In genomic region chr4:89306486-89307184, GRCh38 we compare ENCODE assay signal across 8 cellular contexts. TPM values are rescaled to one million over a fixed set of nuclear protein-coding genes. Genes with fewer than 3 reads are reported as not detected.
A peak's percentile ranks its signal among the peaks of the same experiment; 100 is the strongest.
DNase-seq lines count a peak whose midpoint lies in the region; ATAC-seq and TF ChIP-seq lines count a peak whose summit lies in the region.

No MANE protein-coding gene starts in this region.

- no peak for TF ChIP-seq EP300 in ovary (IDR thresholded peaks at IDR 0.05)

- H3K27ac ChIP-seq in DND-41 (ENCODE audit: low read length) (no peak overlapping the region), endodermal cell (ENCODE audit: low read depth, low read length) (no peak overlapping the region), ovary (no peak overlapping the region)

- no peak for TF ChIP-seq POLR2A in ovary (IDR thresholded peaks at IDR 0.05)

- H3K9me3 Mint-ChIP-seq in endodermal cell, result no peaks in the 10 kb centered on the region

- H2AFZ ChIP-seq in DND-41 (ENCODE audit: low read depth, low read length), result no peak overlapping the region

- H3K4me3 ChIP-seq in DND-41 (ENCODE audit: low read depth in 1 of 2, low read length in 2 of 2) (no peak overlapping the region), endodermal cell (ENCODE audit: low read length) (peak overlapping the region; percentile 81), ovary (peak overlapping the region; percentile 71)

- no peak for TF ChIP-seq CTCF in DND-41 (IDR thresholded peaks at IDR 0.05; ENCODE audit: borderline replicate concordance, extremely low read depth, low read length, poor library complexity, severe bottlenecking)
- no peak for TF ChIP-seq CTCF in endodermal cell (conservative IDR thresholded peaks at IDR 0.05)
- TF ChIP-seq CTCF in ovary (IDR thresholded peaks at IDR 0.05), result no peak
- TF ChIP-seq CTCF in GM10266 (IDR thresholded peaks at IDR 0.05; ENCODE audit: control insufficient read depth, insufficient read depth, low read depth, missing control alignments), result no peak

- H3K27me3 ChIP-seq in DND-41 (ENCODE audit: insufficient read depth, low read length, poor library complexity) (peaks cover 23% of the 10 kb centered on the region), endodermal cell (ENCODE audit: control insufficient read depth, insufficient read depth, low read length, poor library complexity, severe bottlenecking) (peaks cover 28% of the 10 kb centered on the region), ovary (no peaks in the 10 kb centered on the region)

- H3K9me3 ChIP-seq in DND-41 (ENCODE audit: insufficient read depth, low read length, severe bottlenecking), result no peaks in the 10 kb centered on the region
- H3K9me3 ChIP-seq in endodermal cell (ENCODE audit: control insufficient read depth, low read length), result no peaks in the 10 kb centered on the region
- no peaks in the 10 kb centered on the region for H3K9me3 ChIP-seq in ovary

- intact Hi-C loops in ovary (cut with DNase I), result no loop called here

- WGBS in endodermal cell (ENCODE audit: insufficient coverage in 1 of 2, insufficient read length in 1 of 2), 2 experiments, result 74% methylated on average over 5 to 11 of the region's 11 CpGs
- WGBS in ovary, 3 donors, result 17 to 41% (median 33%) methylated on average over 11 of the region's 11 CpGs

- DNase-seq in DND-41, result no peak
- peak; percentile 48 for DNase-seq in NCI-H69 (lab: John Stamatoyannopoulos, UW)
- no peak for DNase-seq in endodermal cell
- no peak for DNase-seq in ovary
- DNase-seq in NCI-H774 (lab: John Stamatoyannopoulos, UW), result no peak
- no peak for DNase-seq in NCI-H146 (lab: John Stamatoyannopoulos, UW)
- DNase-seq in foreskin melanocyte, result no peak
- no peak for DNase-seq in GM10266 (ENCODE audit: extremely low spot score)

- no peaks in the 10 kb centered on the region for H3K79me2 ChIP-seq in DND-41 (ENCODE audit: insufficient read depth, low read length)

- H3K27ac Mint-ChIP-seq in endodermal cell, result no peak overlapping the region

- peak overlapping the region; percentile 65; the same call in 1 of the 2 replicates for H3K4me2 ChIP-seq in DND-41 (ENCODE audit: insufficient read depth, low read length)

- ATAC-seq in DND-41 (ENCODE audit: insufficient read depth, low read depth), result no peak

- H3K4me1 ChIP-seq in DND-41 (ENCODE audit: insufficient read depth, low read length), result peaks cover 10% of the 10 kb centered on the region; the same call in 1 of the 2 replicates
- H3K4me1 ChIP-seq in endodermal cell (ENCODE audit: control insufficient read depth, insufficient read depth, low read length), result no peaks in the 10 kb centered on the region
- H3K4me1 ChIP-seq in ovary (ENCODE audit: insufficient read depth), result peaks cover 7% of the 10 kb centered on the region

- H3K4me1 Mint-ChIP-seq in endodermal cell, result peaks cover 11% of the 10 kb centered on the region

- H3K36me3 ChIP-seq in DND-41 (ENCODE audit: insufficient read depth, low read length) (no peaks in the 10 kb centered on the region), endodermal cell (ENCODE audit: control insufficient read depth, insufficient read depth, low read length) (no peaks in the 10 kb centered on the region), ovary (no peaks in the 10 kb centered on the region)

- H3K9ac ChIP-seq in DND-41 (ENCODE audit: low read depth, low read length) (no peak overlapping the region), endodermal cell (ENCODE audit: extremely low read depth, low read length, poor library complexity, severe bottlenecking) (no peak overlapping the region)

- H3K36me3 Mint-ChIP-seq in endodermal cell (ENCODE audit: low read depth), result no peaks in the 10 kb centered on the region

- peak overlapping the region; percentile 69 for H3K4me3 Mint-ChIP-seq in endodermal cell

- H4K20me1 ChIP-seq in DND-41 (ENCODE audit: insufficient read depth, low read length), result no peaks in the 10 kb centered on the region

- H3K27me3 Mint-ChIP-seq in endodermal cell (ENCODE audit: insufficient read depth), result peaks cover 28% of the 10 kb centered on the region

RNA-seq across cellular contexts. Expression of gene GPRIN3, which starts 1.0 kb away (rescaled TPM):
- total RNA-seq in endodermal cell (1 to 10 TPM; 2.1 to 2.3 TPM), ovary (1 to 10 TPM; 2.7 to 6.8 (median 3.9) TPM)
- 1.5 TPM for polyA plus RNA-seq in endodermal cell (2013, experiment 1 of 2)
- 1.4 TPM for polyA plus RNA-seq in endodermal cell (2013, experiment 2 of 2)
- 1 to 10 TPM; 1.0 to 1.7 TPM for polyA plus RNA-seq in ovary

Comparison
In these comparisons a context has a peak if more than half of its experiments do, and no peak if none do; other contexts are left out.
1. H3K4me3 ChIP-seq: peak in endodermal cell (single experiment) and ovary (single experiment); none in DND-41 (0 of 2).